In the genomic region with DNA sequence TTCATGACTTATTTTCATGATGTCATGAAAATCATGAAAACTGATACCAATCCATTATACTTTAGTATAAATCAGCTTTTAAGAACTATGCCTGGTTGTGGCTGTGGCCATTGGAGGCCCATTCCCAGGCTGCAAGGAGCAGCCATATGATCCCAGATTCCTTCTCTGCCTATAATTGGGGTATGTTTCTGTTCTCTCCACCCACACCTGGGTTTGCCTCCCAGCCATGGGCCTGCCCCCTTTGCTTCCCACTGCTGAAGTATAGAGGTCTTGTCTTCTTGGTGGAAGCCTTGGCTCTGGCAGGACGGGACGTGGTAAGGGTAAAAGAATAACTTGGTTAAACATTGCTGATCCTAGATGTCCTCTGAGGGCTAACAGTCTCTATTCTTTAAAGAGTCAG, we compare ENCODE assay signal across 12 cellular contexts. TPM values are rescaled to one million over a fixed set of nuclear protein-coding genes. Genes with fewer than 3 reads are reported as not detected.
DNase-seq lines count a peak whose midpoint lies in the region; ATAC-seq and TF ChIP-seq lines count a peak whose summit lies in the region.
"Had no signal": no experiment of that assay in that cellular context is flagged by ENCODE, and none has a peak within 500 bp of the region (broad histone marks: within the 10 kb centered on the region; RNA-seq: fewer than 3 reads in every experiment).

No MANE protein-coding gene starts in this region.

- peak overlapping the region; percentile 49 for H3K27ac Mint-ChIP-seq in activated T-cell treated with anti-CD3 and anti-CD28 coated beads, Interleukin-2, amount 50 U/mL, for 72 hours
- H3K27ac Mint-ChIP-seq in type B pancreatic cell: no peak overlapping the region

- H3K4me3 ChIP-seq in astrocyte of the spinal cord (ENCODE audit: low read depth, low read length) (peak overlapping the region; percentile 95), kidney epithelial cell (ENCODE audit: low read depth, low read length) (peak overlapping the region; percentile 16)

- H3K9me3 Mint-ChIP-seq in activated T-cell treated with anti-CD3 and anti-CD28 coated beads, Interleukin-2, amount 50 U/mL, for 72 hours: no peaks in the 10 kb centered on the region
- H3K9me3 Mint-ChIP-seq in type B pancreatic cell: no peaks in the 10 kb centered on the region

- peaks cover 82% of the 10 kb centered on the region for H3K4me1 Mint-ChIP-seq in activated T-cell treated with anti-CD3 and anti-CD28 coated beads, Interleukin-2, amount 50 U/mL, for 72 hours (ENCODE audit: low read depth)
- H3K4me1 Mint-ChIP-seq in type B pancreatic cell (ENCODE audit: unreplicated experiment): peaks cover 8% of the 10 kb centered on the region

- no peaks in the 10 kb centered on the region for H3K27me3 Mint-ChIP-seq in activated T-cell treated with anti-CD3 and anti-CD28 coated beads, Interleukin-2, amount 50 U/mL, for 72 hours (ENCODE audit: low read depth)
- peaks cover 54% of the 10 kb centered on the region for H3K27me3 Mint-ChIP-seq in type B pancreatic cell

- in situ Hi-C loops in astrocyte of the spinal cord (cut with HindIII; ENCODE audit: low sequenced_read_pairs): no loop called here

- no peak for ATAC-seq in activated T-cell treated with anti-CD3 and anti-CD28 coated beads, Interleukin-2, amount 50 U/mL, for 72 hours (replicated peaks in 1 of 2)
- ATAC-seq in HG03097 (IDR thresholded peaks at IDR 0.05; ENCODE audit: low FRiP score, unreplicated experiment): no peak
- no peak for ATAC-seq in GM18873 (IDR thresholded peaks at IDR 0.05; ENCODE audit: low FRiP score, unreplicated experiment)
- ATAC-seq: left lung had no signal

- H3K27me3 ChIP-seq in kidney epithelial cell (ENCODE audit: control insufficient read depth, insufficient read depth, low read length): no peaks in the 10 kb centered on the region
- H3K27me3 ChIP-seq: left lung had no signal

- H3K36me3 Mint-ChIP-seq in activated T-cell treated with anti-CD3 and anti-CD28 coated beads, Interleukin-2, amount 50 U/mL, for 72 hours (ENCODE audit: insufficient read depth in 2 of 2): peaks cover 0 to 20% of the 10 kb centered on the region in 2 donors
- H3K36me3 Mint-ChIP-seq in type B pancreatic cell: no peaks in the 10 kb centered on the region

- no peaks in the 10 kb centered on the region for H3K36me3 ChIP-seq in kidney epithelial cell (ENCODE audit: control insufficient read depth, insufficient read depth, low read length)
- H3K36me3 ChIP-seq: left lung had no signal

- peak overlapping the region; percentile 82 to 83 for H3K4me3 Mint-ChIP-seq in activated T-cell treated with anti-CD3 and anti-CD28 coated beads, Interleukin-2, amount 50 U/mL, for 72 hours
- H3K4me3 Mint-ChIP-seq in type B pancreatic cell: peak overlapping the region; percentile 55

- no peak for DNase-seq in activated T-cell treated with anti-CD3 and anti-CD28 coated beads, Interleukin-2, amount 50 U/mL, for 72 hours
- no peak for DNase-seq in activated T-cell treated with anti-CD3 and anti-CD28 coated beads, Interleukin-2, amount 50 U/mL, for 1 hour
- DNase-seq in astrocyte of the spinal cord (ENCODE audit: low read depth, low spot score) (no peak), kidney epithelial cell (ENCODE audit: low read depth) (no peak), type B pancreatic cell (ENCODE audit: extremely low spot score, unreplicated experiment) (no peak), hepatic stellate cell (ENCODE audit: low spot score) (no peak)
- DNase-seq: left lung; NCI-H2081; NK-92 treated with Interleukin-12 subunit alpha and Interleukin-12 subunit beta, amount 100 ng/mL, for 24 hours; substantia nigra had no signal

- TF ChIP-seq CTCF in astrocyte of the spinal cord (IDR thresholded peaks at IDR 0.05; ENCODE audit: low read depth, low read length) (no peak), kidney epithelial cell (IDR thresholded peaks at IDR 0.05; ENCODE audit: insufficient read depth, low read length, poor library complexity, severe bottlenecking) (no peak), type B pancreatic cell (conservative IDR thresholded peaks at IDR 0.05) (no peak)

RNA-seq across cellular contexts. Expression of gene MICAL2, which starts 2.3 kb away (rescaled TPM):
- 100 to 1,000 TPM; 227 to 322 TPM for total RNA-seq in activated T-cell treated with anti-CD3 and anti-CD28 coated beads, Interleukin-2, amount 50 U/mL, for 72 hours
- 361 and 367 TPM in 2 replicates for total RNA-seq in kidney epithelial cell
- 35.7 and 38.0 TPM in 2 replicates for total RNA-seq in type B pancreatic cell (ENCODE audit: low replicate concordance)
